In the genomic region with DNA sequence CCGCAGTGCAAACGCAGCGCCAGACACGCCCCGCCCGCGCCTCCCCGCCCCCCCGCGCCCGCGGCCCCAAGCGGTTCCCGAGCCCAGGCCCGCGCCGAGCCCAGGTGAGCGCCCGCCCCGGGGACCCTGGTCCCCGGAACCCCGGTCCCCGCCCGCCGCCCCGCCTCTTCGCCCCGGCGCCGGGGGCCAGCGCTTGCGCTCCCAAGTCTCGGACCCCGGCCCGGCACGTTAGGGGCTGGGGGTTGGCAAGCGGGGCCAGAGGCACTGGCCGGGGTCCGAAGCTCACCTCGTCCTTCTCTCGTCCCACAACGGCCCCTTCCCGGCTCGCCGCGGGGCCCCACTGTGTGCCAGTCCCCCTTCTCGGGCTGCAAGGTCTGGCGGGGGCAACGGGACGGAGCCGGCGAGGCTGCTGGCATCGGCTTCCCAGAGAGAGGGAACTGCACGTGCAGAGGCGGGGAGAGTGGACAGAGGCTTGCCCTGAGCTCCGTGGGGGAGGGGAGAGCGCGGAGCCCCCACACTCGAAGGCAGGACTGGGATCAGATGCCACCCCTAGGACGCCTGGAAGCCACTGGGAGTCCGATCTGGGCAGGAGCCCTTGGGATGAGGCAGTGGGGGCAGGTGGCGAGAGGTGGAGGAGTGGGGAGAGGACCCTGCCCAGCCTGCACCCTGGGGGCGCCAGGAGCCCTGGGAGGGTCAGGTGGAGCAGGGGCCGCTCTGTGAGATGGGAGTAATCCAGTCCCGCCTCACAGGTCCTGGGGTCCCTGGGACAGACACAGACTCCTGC, we compare ENCODE assay signal across 1 cellular context.
TF ChIP-seq lines count a peak whose summit lies in the region.

No MANE protein-coding gene starts in this region.

TF ChIP-seq in HepG2, 621 proteins besides CTCF, POLR2A, EP300 and RAD21 (continued from another document and continues in another):
- TF ChIP-seq ZNF800 (CRISPR knock-in tag; IDR thresholded peaks at IDR 0.05), result no peak
- TF ChIP-seq ZNF652 (CRISPR knock-in tag; IDR thresholded peaks at IDR 0.05; ENCODE audit: borderline replicate concordance, low read depth), result no peak
- TF ChIP-seq MLX (CRISPR knock-in tag; IDR thresholded peaks at IDR 0.05), result no peak
- TF ChIP-seq, protein P1, sequence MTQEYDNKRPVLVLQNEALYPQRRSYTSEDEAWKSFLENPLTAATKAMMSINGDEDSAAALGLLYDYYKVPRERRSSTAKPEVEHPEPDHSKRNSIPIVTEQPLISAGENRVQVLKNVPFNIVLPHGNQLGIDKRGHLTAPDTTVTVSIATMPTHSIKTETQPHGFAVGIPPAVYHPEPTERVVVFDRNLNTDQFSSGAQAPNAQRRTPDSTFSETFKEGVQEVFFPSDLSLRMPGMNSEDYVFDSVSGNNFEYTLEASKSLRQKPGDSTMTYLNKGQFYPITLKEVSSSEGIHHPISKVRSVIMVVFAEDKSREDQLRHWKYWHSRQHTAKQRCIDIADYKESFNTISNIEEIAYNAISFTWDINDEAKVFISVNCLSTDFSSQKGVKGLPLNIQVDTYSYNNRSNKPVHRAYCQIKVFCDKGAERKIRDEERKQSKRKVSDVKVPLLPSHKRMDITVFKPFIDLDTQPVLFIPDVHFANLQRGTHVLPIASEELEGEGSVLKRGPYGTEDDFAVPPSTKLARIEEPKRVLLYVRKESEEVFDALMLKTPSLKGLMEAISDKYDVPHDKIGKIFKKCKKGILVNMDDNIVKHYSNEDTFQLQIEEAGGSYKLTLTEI (CRISPR knock-in tag; conservative IDR thresholded peaks at IDR 0.05), result no peak
- no peak for TF ChIP-seq TEAD2 (CRISPR knock-in tag; IDR thresholded peaks at IDR 0.05)
- TF ChIP-seq NFYB (CRISPR knock-in tag; IDR thresholded peaks at IDR 0.05), result no peak
- no peak for TF ChIP-seq ZNF549 (CRISPR knock-in tag; IDR thresholded peaks at IDR 0.05)
- TF ChIP-seq ZNF12 (CRISPR knock-in tag; IDR thresholded peaks at IDR 0.05), result no peak
- TF ChIP-seq IRF2 (CRISPR knock-in tag; IDR thresholded peaks at IDR 0.05), result no peak
- TF ChIP-seq MIXL1 (CRISPR knock-in tag; IDR thresholded peaks at IDR 0.05), result no peak
- TF ChIP-seq MED13 (CRISPR knock-in tag; IDR thresholded peaks at IDR 0.05), result no peak
- no peak for TF ChIP-seq SKIL (CRISPR knock-in tag; IDR thresholded peaks at IDR 0.05; ENCODE audit: borderline replicate concordance)
- no peak for TF ChIP-seq ZFP41 (CRISPR knock-in tag; IDR thresholded peaks at IDR 0.05; ENCODE audit: borderline replicate concordance)
- no peak for TF ChIP-seq ZNF362 (CRISPR knock-in tag; IDR thresholded peaks at IDR 0.05; ENCODE audit: borderline replicate concordance)
- 0 out of 2 replicates have a peak, but pooled peaks have one; percentile 65 for TF ChIP-seq ZNF230 (CRISPR knock-in tag; IDR thresholded peaks at IDR 0.05)
- no peak for TF ChIP-seq HBP1 (CRISPR knock-in tag; IDR thresholded peaks at IDR 0.05; ENCODE audit: low read depth)
- TF ChIP-seq, protein P2, sequence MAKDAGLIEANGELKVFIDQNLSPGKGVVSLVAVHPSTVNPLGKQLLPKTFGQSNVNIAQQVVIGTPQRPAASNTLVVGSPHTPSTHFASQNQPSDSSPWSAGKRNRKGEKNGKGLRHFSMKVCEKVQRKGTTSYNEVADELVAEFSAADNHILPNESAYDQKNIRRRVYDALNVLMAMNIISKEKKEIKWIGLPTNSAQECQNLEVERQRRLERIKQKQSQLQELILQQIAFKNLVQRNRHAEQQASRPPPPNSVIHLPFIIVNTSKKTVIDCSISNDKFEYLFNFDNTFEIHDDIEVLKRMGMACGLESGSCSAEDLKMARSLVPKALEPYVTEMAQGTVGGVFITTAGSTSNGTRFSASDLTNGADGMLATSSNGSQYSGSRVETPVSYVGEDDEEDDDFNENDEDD (CRISPR knock-in tag; IDR thresholded peaks at IDR 0.05; ENCODE audit: borderline replicate concordance), result peak; percentile 27; the same call in 1 of the 2 replicates
- peak; percentile 37 for TF ChIP-seq HNRNPK (IDR thresholded peaks at IDR 0.05; ENCODE audit: low read depth, low read length, poor library complexity, severe bottlenecking)
- TF ChIP-seq ZNF33B (CRISPR knock-in tag; IDR thresholded peaks at IDR 0.05), result no peak
- TF ChIP-seq SMAD9 (CRISPR knock-in tag; IDR thresholded peaks at IDR 0.05), result no peak
- no peak for TF ChIP-seq MTERF4 (CRISPR knock-in tag; IDR thresholded peaks at IDR 0.05)
- TF ChIP-seq, protein P3, sequence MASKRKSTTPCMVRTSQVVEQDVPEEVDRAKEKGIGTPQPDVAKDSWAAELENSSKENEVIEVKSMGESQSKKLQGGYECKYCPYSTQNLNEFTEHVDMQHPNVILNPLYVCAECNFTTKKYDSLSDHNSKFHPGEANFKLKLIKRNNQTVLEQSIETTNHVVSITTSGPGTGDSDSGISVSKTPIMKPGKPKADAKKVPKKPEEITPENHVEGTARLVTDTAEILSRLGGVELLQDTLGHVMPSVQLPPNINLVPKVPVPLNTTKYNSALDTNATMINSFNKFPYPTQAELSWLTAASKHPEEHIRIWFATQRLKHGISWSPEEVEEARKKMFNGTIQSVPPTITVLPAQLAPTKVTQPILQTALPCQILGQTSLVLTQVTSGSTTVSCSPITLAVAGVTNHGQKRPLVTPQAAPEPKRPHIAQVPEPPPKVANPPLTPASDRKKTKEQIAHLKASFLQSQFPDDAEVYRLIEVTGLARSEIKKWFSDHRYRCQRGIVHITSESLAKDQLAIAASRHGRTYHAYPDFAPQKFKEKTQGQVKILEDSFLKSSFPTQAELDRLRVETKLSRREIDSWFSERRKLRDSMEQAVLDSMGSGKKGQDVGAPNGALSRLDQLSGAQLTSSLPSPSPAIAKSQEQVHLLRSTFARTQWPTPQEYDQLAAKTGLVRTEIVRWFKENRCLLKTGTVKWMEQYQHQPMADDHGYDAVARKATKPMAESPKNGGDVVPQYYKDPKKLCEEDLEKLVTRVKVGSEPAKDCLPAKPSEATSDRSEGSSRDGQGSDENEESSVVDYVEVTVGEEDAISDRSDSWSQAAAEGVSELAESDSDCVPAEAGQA (IDR thresholded peaks at IDR 0.05; ENCODE audit: low read depth), result no peak
- TF ChIP-seq, protein P3 (CRISPR knock-in tag; IDR thresholded peaks at IDR 0.05; ENCODE audit: borderline replicate concordance), result no peak
- TF ChIP-seq, protein P4, sequence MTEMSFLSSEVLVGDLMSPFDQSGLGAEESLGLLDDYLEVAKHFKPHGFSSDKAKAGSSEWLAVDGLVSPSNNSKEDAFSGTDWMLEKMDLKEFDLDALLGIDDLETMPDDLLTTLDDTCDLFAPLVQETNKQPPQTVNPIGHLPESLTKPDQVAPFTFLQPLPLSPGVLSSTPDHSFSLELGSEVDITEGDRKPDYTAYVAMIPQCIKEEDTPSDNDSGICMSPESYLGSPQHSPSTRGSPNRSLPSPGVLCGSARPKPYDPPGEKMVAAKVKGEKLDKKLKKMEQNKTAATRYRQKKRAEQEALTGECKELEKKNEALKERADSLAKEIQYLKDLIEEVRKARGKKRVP (CRISPR knock-in tag; IDR thresholded peaks at IDR 0.05), result no peak
- 0 out of 2 replicates have a peak, but pooled peaks have one; percentile 39 for TF ChIP-seq ZNF552 (CRISPR knock-in tag; IDR thresholded peaks at IDR 0.05; ENCODE audit: borderline replicate concordance)
- no peak for TF ChIP-seq ZNF335 (CRISPR knock-in tag; IDR thresholded peaks at IDR 0.05)
